ENCODE assay signal across 12 cellular contexts in genomic region chrX:120486786-120487185, GRCh38. TPM values are rescaled to one million over a fixed set of nuclear protein-coding genes. Genes with fewer than 3 reads are reported as not detected.
DNase-seq lines count a peak whose midpoint lies in the region; ATAC-seq and TF ChIP-seq lines count a peak whose summit lies in the region.
"Had no signal": no experiment of that assay in that cellular context is flagged by ENCODE, and none has a peak within 500 bp of the region (broad histone marks: within the 10 kb centered on the region; RNA-seq: fewer than 3 reads in every experiment).

No MANE protein-coding gene starts in this region.

- intact Hi-C loops in Panc1 (cut with micrococcal nuclease; ENCODE audit: unreplicated experiment), result no loop called here

- no peak for DNase-seq in activated naive CD4-positive, alpha-beta T cell treated with Interleukin-2 at 50 U/mL for 16 hours
- no peak for DNase-seq in Panc1 (ENCODE audit: low read depth, low spot score)
- DNase-seq in GM19238 (ENCODE audit: insufficient read length, low spot score), result no peak
- no peak for DNase-seq in stimulated activated naive CD8-positive, alpha-beta T cell treated with anti-CD3 and anti-CD28 coated beads, Interleukin-15, Interleukin-2, amounts not matched to agents 100 U/mL and 50 U/mL, for 24 hours
- DNase-seq in GM10266 (ENCODE audit: extremely low spot score), result no peak
- DNase-seq: T1000 had no signal

- no peak for ATAC-seq in Panc1
- ATAC-seq in stimulated activated naive CD8-positive, alpha-beta T cell treated with anti-CD3 and anti-CD28 coated beads, Interleukin-15, Interleukin-2, amounts not matched to agents 100 U/mL and 50 U/mL, for 24 hours, result no peak

- TF ChIP-seq CTCF in Panc1 (IDR thresholded peaks at IDR 0.05), result no peak
- no peak for TF ChIP-seq CTCF in GM10266 (IDR thresholded peaks at IDR 0.05; ENCODE audit: control insufficient read depth, insufficient read depth, low read depth, missing control alignments)

- no peaks in the 10 kb centered on the region for H3K9me3 ChIP-seq in Panc1 (ENCODE audit: control insufficient read depth, insufficient read depth, low read depth, low read length)

- no TSS peak for BruUV-seq in Panc1 (replicated peaks; lab: Mats Ljungman, UMichigan)

- H3K27ac ChIP-seq in Panc1 (ENCODE audit: low read length) (peak overlapping the region; percentile 37; the same call in 1 of the 2 replicates), layer of hippocampus (ENCODE audit: low read depth, low read length) (peak overlapping the region; percentile 42), temporal lobe (ENCODE audit: low read depth, low read length) (peak overlapping the region; percentile 74)

- H3K27me3 Mint-ChIP-seq in activated naive CD4-positive, alpha-beta T cell treated with anti-CD3 and anti-CD28 coated beads, Interleukin-2, amount 50 U/mL, for 24 hours, result no peaks in the 10 kb centered on the region

- peaks cover 5% of the 10 kb centered on the region; the same call in 1 of the 2 replicates for H3K4me1 ChIP-seq in Panc1 (ENCODE audit: control insufficient read depth, insufficient read depth, low read length)

- no peaks in the 10 kb centered on the region for H3K36me3 Mint-ChIP-seq in activated naive CD4-positive, alpha-beta T cell treated with anti-CD3 and anti-CD28 coated beads, Interleukin-2, amount 50 U/mL, for 24 hours
- H3K36me3 Mint-ChIP-seq: naive B cell had no signal

- in situ Hi-C loops in Panc1 (cut with HindIII; ENCODE audit: low pct_unique_long_range_greater_than_20kb, low sequenced_read_pairs), result no loop called here

- peaks cover 25% of the 10 kb centered on the region for H3K4me1 Mint-ChIP-seq in activated naive CD4-positive, alpha-beta T cell treated with anti-CD3 and anti-CD28 coated beads, Interleukin-2, amount 50 U/mL, for 24 hours

- POLR2A ChIA-PET in Panc1 (lab: Charles Lee), result no interaction called here

- H3K27ac Mint-ChIP-seq in activated naive CD4-positive, alpha-beta T cell treated with anti-CD3 and anti-CD28 coated beads, Interleukin-2, amount 50 U/mL, for 24 hours, result no peak overlapping the region

- CTCF ChIA-PET in Panc1 (lab: Charles Lee), result interaction anchor here (1.0 to 1.1 kb wide), 2 partner anchors 32 to 35 kb away, joined by 6 to 7 read pairs; no protein-coding TSS in a partner anchor

- peak overlapping the region; percentile 19 for H3K4me3 Mint-ChIP-seq in activated naive CD4-positive, alpha-beta T cell treated with anti-CD3 and anti-CD28 coated beads, Interleukin-2, amount 50 U/mL, for 24 hours

- H3K36me3 ChIP-seq in Panc1 (ENCODE audit: control insufficient read depth, insufficient read depth, low read length), result no peaks in the 10 kb centered on the region

- no peaks in the 10 kb centered on the region for H3K9me3 Mint-ChIP-seq in activated naive CD4-positive, alpha-beta T cell treated with anti-CD3 and anti-CD28 coated beads, Interleukin-2, amount 50 U/mL, for 24 hours
- H3K9me3 Mint-ChIP-seq: activated T-cell treated with anti-CD3 and anti-CD28 coated beads, Interleukin-2, amount 50 U/mL, for 72 hours had no signal

- H3K27me3 ChIP-seq in Panc1 (ENCODE audit: control insufficient read depth, insufficient read depth, low read length) (no peaks in the 10 kb centered on the region), layer of hippocampus (ENCODE audit: control insufficient read depth, insufficient read depth, low read length) (no peaks in the 10 kb centered on the region)

- H3K4me3 ChIP-seq in Panc1 (ENCODE audit: low read depth in 2 of 2, low read length in 2 of 2), result no peak overlapping the region
- H3K4me3 ChIP-seq: lung had no signal

RNA-seq across cellular contexts. Expression of gene LAMP2, which starts 17.7 kb away (rescaled TPM):
- total RNA-seq in Panc1 (2021; ENCODE audit: unreplicated experiment) (243 TPM), temporal lobe (36.4 TPM)
- 131 TPM for polyA plus RNA-seq in Panc1 (2012; ENCODE audit: insufficient read length)
